15 cellular contexts compared by ENCODE assay signal in genomic region chr7:105316578-105317375, GRCh38.
DNase-seq lines count a peak whose midpoint lies in the region; ATAC-seq and TF ChIP-seq lines count a peak whose summit lies in the region.
"Had no signal": no experiment of that assay in that cellular context is flagged by ENCODE, and none has a peak within 500 bp of the region (broad histone marks: within the 10 kb centered on the region; RNA-seq: fewer than 3 reads in every experiment).

No MANE protein-coding gene starts in this region.

- H3K9me3 Mint-ChIP-seq in MCF 10A (ENCODE audit: unreplicated experiment): no peaks in the 10 kb centered on the region
- H3K9me3 Mint-ChIP-seq in natural killer cell treated with Interleukin-12 subunit alpha and Interleukin-12 subunit beta and Interleukin-15 and Interleukin-18, amount 100 ng/mL, for 72 hours: no peaks in the 10 kb centered on the region
- H3K9me3 Mint-ChIP-seq: CD4-positive, alpha-beta T cell had no signal

- dilution Hi-C loops in mammary epithelial cell (cut with HindIII; ENCODE audit: low sequenced_read_pairs): no loop called here

- BruUV-seq in mammary epithelial cell (replicated peaks; lab: Mats Ljungman, UMichigan): TSS peak; percentile 8
- no TSS peak for BruUV-seq in MCF 10A (replicated peaks; lab: Mats Ljungman, UMichigan)

- ATAC-seq in left lobe of liver (peak; percentile 38), GM18870 (IDR thresholded peaks at IDR 0.05; ENCODE audit: unreplicated experiment) (no peak), GM21515 (IDR thresholded peaks at IDR 0.05; ENCODE audit: unreplicated experiment) (no peak)
- ATAC-seq in natural killer cell treated with Interleukin-12 subunit alpha and Interleukin-12 subunit beta and Interleukin-15 and Interleukin-18, amount 100 ng/mL, for 72 hours: no peak

- no peaks in the 10 kb centered on the region for H3K27me3 ChIP-seq in mammary epithelial cell (ENCODE audit: insufficient read depth, low read length)

- no peak overlapping the region for H3K4me2 ChIP-seq in mammary epithelial cell (ENCODE audit: insufficient read depth, low read depth, low read length)

- no peak for TF ChIP-seq CTCF in mammary epithelial cell (conservative IDR thresholded peaks at IDR 0.05 in 1 of 2, IDR thresholded peaks at IDR 0.05 in 1 of 2; ENCODE audit: extremely low read depth in 1 of 2, insufficient read depth in 1 of 2, low read depth in 1 of 2, low read length in 2 of 2)
- no peak for TF ChIP-seq CTCF in MCF 10A (IDR thresholded peaks at IDR 0.05; ENCODE audit: unreplicated experiment)

- no peak overlapping the region for H3K27ac Mint-ChIP-seq in MCF 10A (ENCODE audit: low read depth, unreplicated experiment)
- no peak overlapping the region for H3K27ac Mint-ChIP-seq in natural killer cell treated with Interleukin-12 subunit alpha and Interleukin-12 subunit beta and Interleukin-15 and Interleukin-18, amount 100 ng/mL, for 72 hours
- H3K27ac Mint-ChIP-seq: B cell; CD4-positive, alpha-beta T cell had no signal

- H3K4me3 Mint-ChIP-seq in MCF 10A (ENCODE audit: unreplicated experiment): no peak overlapping the region
- H3K4me3 Mint-ChIP-seq in natural killer cell treated with Interleukin-12 subunit alpha and Interleukin-12 subunit beta and Interleukin-15 and Interleukin-18, amount 100 ng/mL, for 72 hours: no peak overlapping the region
- H3K4me3 Mint-ChIP-seq: B cell; CD4-positive, alpha-beta T cell had no signal

- H3K36me3 Mint-ChIP-seq in MCF 10A (ENCODE audit: insufficient read depth, unreplicated experiment): peaks cover 7% of the 10 kb centered on the region
- no peaks in the 10 kb centered on the region for H3K36me3 Mint-ChIP-seq in natural killer cell treated with Interleukin-12 subunit alpha and Interleukin-12 subunit beta and Interleukin-15 and Interleukin-18, amount 100 ng/mL, for 72 hours

- peaks cover 7% of the 10 kb centered on the region for H3K4me1 Mint-ChIP-seq in MCF 10A (ENCODE audit: insufficient read depth, unreplicated experiment)
- peaks cover 19 to 23% of the 10 kb centered on the region in 2 donors for H3K4me1 Mint-ChIP-seq in natural killer cell treated with Interleukin-12 subunit alpha and Interleukin-12 subunit beta and Interleukin-15 and Interleukin-18, amount 100 ng/mL, for 72 hours (ENCODE audit: low read depth in 2 of 2)

- no peaks in the 10 kb centered on the region for H3K4me1 ChIP-seq in mammary epithelial cell (ENCODE audit: insufficient read depth, low read length)

- no peaks in the 10 kb centered on the region for H4K20me1 ChIP-seq in mammary epithelial cell (ENCODE audit: insufficient read depth, low read length)

- no peak overlapping the region for H3K4me3 ChIP-seq in mammary epithelial cell (replicated peaks in 1 of 3; ENCODE audit: insufficient read depth in 1 of 3, low read depth in 2 of 3, low read length in 3 of 3)

- DNase-seq in mammary epithelial cell: no peak
- DNase-seq in MCF 10A (ENCODE audit: unreplicated experiment): no peak
- DNase-seq in NCI-H146 (lab: John Stamatoyannopoulos, UW): peak; percentile 34
- no peak for DNase-seq in left lobe of liver (ENCODE audit: low spot score)
- no peak for DNase-seq in natural killer cell treated with Interleukin-12 subunit alpha and Interleukin-12 subunit beta and Interleukin-15 and Interleukin-18, amount 100 ng/mL, for 72 hours (ENCODE audit: low spot score)
- DNase-seq: ACHN; CD4-positive, alpha-beta T cell; EL; H7; NCI-H1694 treated with DMSO at 0.1 percent for 48 hours; NCI-H446; NCI-H748 treated with DMSO at 0.1 percent for 48 hours had no signal

- no peaks in the 10 kb centered on the region for H3K27me3 Mint-ChIP-seq in MCF 10A (ENCODE audit: insufficient read depth, unreplicated experiment)
- no peaks in the 10 kb centered on the region for H3K27me3 Mint-ChIP-seq in natural killer cell treated with Interleukin-12 subunit alpha and Interleukin-12 subunit beta and Interleukin-15 and Interleukin-18, amount 100 ng/mL, for 72 hours
- H3K27me3 Mint-ChIP-seq: B cell; CD4-positive, alpha-beta T cell had no signal

- 98% methylated on average over 3 of the region's 3 CpGs for WGBS in mammary epithelial cell (ENCODE audit: low coverage, missing lambda C conversion rate)

- no peaks in the 10 kb centered on the region for H3K36me3 ChIP-seq in mammary epithelial cell (ENCODE audit: insufficient read depth, low read length)

- no peak overlapping the region for H2AFZ ChIP-seq in mammary epithelial cell (ENCODE audit: low read depth, low read length)

- POLR2A ChIA-PET in MCF 10A (lab: Yijun Ruan, JAX): interaction anchor here (1.3 to 2.8 kb wide), 3 partner anchors 10 to 13 kb away, joined by 3 to 12 read pairs (median 3); no protein-coding TSS in a partner anchor

- no peak overlapping the region for H3K27ac ChIP-seq in mammary epithelial cell (ENCODE audit: insufficient read depth, low read depth, low read length)

- H3K9ac ChIP-seq in mammary epithelial cell (ENCODE audit: insufficient read depth, low read length): no peak overlapping the region

- peaks cover 82% of the 10 kb centered on the region for H3K79me2 ChIP-seq in mammary epithelial cell (ENCODE audit: insufficient read depth, low read length)

- CTCF ChIA-PET in mammary epithelial cell (lab: Charles Lee; ENCODE audit: low non-redundant PET): no interaction called here
- CTCF ChIA-PET in MCF 10A (lab: Yijun Ruan, JAX): no interaction called here

- in situ Hi-C loops in mammary epithelial cell (cut with MboI; ENCODE audit: low sequenced_read_pairs in 2 of 2): no loop called here

- intact Hi-C loops in mammary epithelial cell (cut with micrococcal nuclease): no loop called here
- intact Hi-C loops in MCF 10A (cut with micrococcal nuclease): no loop called here

- H3K9me3 ChIP-seq in mammary epithelial cell (replicated peaks; ENCODE audit: insufficient read depth, low read length): no peaks in the 10 kb centered on the region
